In genomic region chr3:9399746-9400145, GRCh38 we compare ENCODE assay signal across 8 cellular contexts. TPM values are rescaled to one million over a fixed set of nuclear protein-coding genes. Genes with fewer than 3 reads are reported as not detected.
A peak's percentile ranks its signal among the peaks of the same experiment; 100 is the strongest.
DNase-seq lines count a peak whose midpoint lies in the region; ATAC-seq, FAIRE-seq and TF ChIP-seq lines count a peak whose summit lies in the region.

No MANE protein-coding gene starts in this region.

- TF ChIP-seq EP300 in sigmoid colon (IDR thresholded peaks at IDR 0.05) = no peak

- no TSS peak for BruUV-seq in Calu3 (replicated peaks; lab: Mats Ljungman, UMichigan)
- no TSS peak for BruUV-seq in PC-9 (replicated peaks; lab: Mats Ljungman, UMichigan)

- peak; percentile 26 for DNase-seq in Calu3
- peak; percentile 71 for DNase-seq in HuH-7.5 (ENCODE audit: low spot score)
- peak; percentile 47 to 61 for DNase-seq in PC-9
- peak; percentile 80 for DNase-seq in bronchial epithelial cell (ENCODE audit: low read depth)
- DNase-seq in iPS-NIHi11 (ENCODE audit: low spot score) = peak; percentile 47
- peak; percentile 95 for DNase-seq in sigmoid colon
- DNase-seq in stimulated activated naive CD4-positive, alpha-beta T cell (lab: John Stamatoyannopoulos, UW) = no peak

- no peaks in the 10 kb centered on the region for H3K9me3 Mint-ChIP-seq in Calu3 (ENCODE audit: low read depth, unreplicated experiment)

- TF ChIP-seq CTCF in Calu3 (IDR thresholded peaks at IDR 0.05; ENCODE audit: unreplicated experiment) = no peak
- TF ChIP-seq CTCF in PC-9 (conservative IDR thresholded peaks at IDR 0.05) = no peak
- peak; percentile 3 for TF ChIP-seq CTCF in bronchial epithelial cell (IDR thresholded peaks at IDR 0.05; ENCODE audit: insufficient read depth, low read length, severe bottlenecking)
- no peak for TF ChIP-seq CTCF in sigmoid colon (IDR thresholded peaks at IDR 0.05)

- ATAC-seq in HG02981 (IDR thresholded peaks at IDR 0.05; ENCODE audit: unreplicated experiment) = no peak

- peak overlapping the region; percentile 92 for H3K27ac Mint-ChIP-seq in Calu3 (ENCODE audit: unreplicated experiment)

- H3K9me3 ChIP-seq in PC-9 (ENCODE audit: insufficient read depth, low read depth) (no peaks in the 10 kb centered on the region), sigmoid colon (no peaks in the 10 kb centered on the region)

- POLR2A ChIA-PET in PC-9 (lab: Charles Lee; ENCODE audit: unreplicated experiment) = interaction anchor here (0.7 to 1.2 kb wide), 2 partner anchors 21 to 116 kb away, joined by 4 to 9 read pairs; no protein-coding TSS in a partner anchor

- TF ChIP-seq POLR2A in sigmoid colon (IDR thresholded peaks at IDR 0.05) = no peak

- H3K36me3 Mint-ChIP-seq in Calu3 (ENCODE audit: insufficient read depth, unreplicated experiment) = peaks cover 65% of the 10 kb centered on the region

- H3K27ac ChIP-seq in PC-9 = peak overlapping the region; percentile 89
- peak overlapping the region; percentile 98 to 99 (median 99) for H3K27ac ChIP-seq in sigmoid colon

- no peak for FAIRE-seq in bronchial epithelial cell (lab: Jason Lieb, UNC)

- H3K36me3 ChIP-seq in PC-9 (ENCODE audit: low read depth) (peaks cover 8% of the 10 kb centered on the region), bronchial epithelial cell (ENCODE audit: control insufficient read depth, insufficient read depth, low read length) (peaks cover 2% of the 10 kb centered on the region), sigmoid colon (peaks cover 0 to under 1% (median 0%) of the 10 kb centered on the region in 4 donors)

- no peaks in the 10 kb centered on the region for H3K9me2 ChIP-seq in PC-9 (ENCODE audit: insufficient read depth)

- no peak overlapping the region for H2AFZ ChIP-seq in PC-9

- peaks cover 86% of the 10 kb centered on the region for H3K79me2 ChIP-seq in PC-9 (ENCODE audit: low read depth)

- H3K4me1 ChIP-seq in PC-9 (replicated peaks; ENCODE audit: insufficient read depth) = peaks cover 66% of the 10 kb centered on the region
- peaks cover 0 to 72% (median 71%) of the 10 kb centered on the region in 4 donors for H3K4me1 ChIP-seq in sigmoid colon

- intact Hi-C loops in Calu3 (cut with micrococcal nuclease; ENCODE audit: unreplicated experiment) (no loop called here), PC-9 (cut with micrococcal nuclease; ENCODE audit: unreplicated experiment) (loop anchor here (5.0 kb wide), 1 partner anchor 47 kb away; no protein-coding TSS in a partner anchor), sigmoid colon (cut with DNase I) (loop anchor here (5.0 kb wide), 1 partner anchor 37 kb away; the partner anchor contains the start of gene THUMPD3)

- peaks cover 29% of the 10 kb centered on the region for H3K4me1 Mint-ChIP-seq in Calu3 (ENCODE audit: low read depth, unreplicated experiment)

- 0 to 1% methylated on average over 3 of the region's 3 CpGs for WGBS in sigmoid colon, 2 donors

- CTCF ChIA-PET in Calu3 (lab: Charles Lee) (interaction anchor here (0.7 to 0.9 kb wide), 3 partner anchors 11 to 91 kb away, joined by 3 read pairs; no protein-coding TSS in a partner anchor), PC-9 (lab: Charles Lee) (interaction anchor here (0.8 to 0.9 kb wide), 2 partner anchors 21 to 98 kb away, joined by 3 to 4 read pairs; no protein-coding TSS in a partner anchor)

- peak overlapping the region; percentile 90 for H3K4me2 ChIP-seq in PC-9

- H4K20me1 ChIP-seq in PC-9 (ENCODE audit: insufficient read depth) = peaks cover 70% of the 10 kb centered on the region

- H3K27me3 Mint-ChIP-seq in Calu3 (ENCODE audit: unreplicated experiment) = no peaks in the 10 kb centered on the region

- H3F3A ChIP-seq in PC-9 (ENCODE audit: insufficient read depth, low read depth) = peaks cover 29% of the 10 kb centered on the region

- H3K27me3 ChIP-seq in PC-9 (ENCODE audit: insufficient read depth, low read depth) (no peaks in the 10 kb centered on the region), bronchial epithelial cell (ENCODE audit: control insufficient read depth, insufficient read depth, low read length) (no peaks in the 10 kb centered on the region), sigmoid colon (no peaks in the 10 kb centered on the region)

- H3K4me3 ChIP-seq in PC-9 (peak overlapping the region; percentile 92), bronchial epithelial cell (ENCODE audit: low read depth, low read length) (peak overlapping the region; percentile 96), sigmoid colon (peak overlapping the region; percentile 1 to 92 (median 86))

- peak overlapping the region; percentile 93 for H3K4me3 Mint-ChIP-seq in Calu3 (ENCODE audit: low read depth, unreplicated experiment)

RNA-seq across cellular contexts. Expression of gene SETD5, which starts 2.3 kb away (rescaled TPM):
- 132 and 158 TPM in 2 replicates for total RNA-seq in Calu3 (2022)
- 117 and 140 TPM in 2 replicates for total RNA-seq in PC-9 (2021)
- 44.5 and 53.7 TPM in 2 replicates for total RNA-seq in bronchial epithelial cell
- total RNA-seq in sigmoid colon = 100 to 1,000 TPM in 1 of 4 donors, 10 to 100 TPM in 3; 69.9 to 149 (median 72.7) TPM
- polyA plus RNA-seq in sigmoid colon = 10 to 100 TPM in 2 of 3 donors, 1 to 10 TPM in 1; 8.6 to 44.7 (median 10.2) TPM

RNA-seq across cellular contexts. Expression of gene THUMPD3, which starts 36.9 kb away (rescaled TPM):
- total RNA-seq in Calu3 (2022) (43.6 and 57.7 TPM in 2 replicates), PC-9 (2021) (48.8 and 49.9 TPM in 2 replicates), bronchial epithelial cell (68.2 and 74.5 TPM in 2 replicates), sigmoid colon (10 to 100 TPM; 20.5 to 38.5 (median 36.0) TPM)
- 10 to 100 TPM; 15.6 to 30.9 (median 17.3) TPM for polyA plus RNA-seq in sigmoid colon

Comparison
In these comparisons a context has a peak if more than half of its experiments do, and no peak if none do; other contexts are left out.
1. DNase-seq: peak in Calu3 (single experiment), HuH-7.5 (single experiment), PC-9 (2 of 2), bronchial epithelial cell (single experiment), iPS-NIHi11 (single experiment) and sigmoid colon (single experiment); none in stimulated activated naive CD4-positive, alpha-beta T cell (0 of 6).
2. Peak in every context shown above with its lines, with median percentiles within 50 percentile points of each other: H3K4me3 ChIP-seq.